ENCODE assay signal across 1 cellular context in the genomic region with DNA sequence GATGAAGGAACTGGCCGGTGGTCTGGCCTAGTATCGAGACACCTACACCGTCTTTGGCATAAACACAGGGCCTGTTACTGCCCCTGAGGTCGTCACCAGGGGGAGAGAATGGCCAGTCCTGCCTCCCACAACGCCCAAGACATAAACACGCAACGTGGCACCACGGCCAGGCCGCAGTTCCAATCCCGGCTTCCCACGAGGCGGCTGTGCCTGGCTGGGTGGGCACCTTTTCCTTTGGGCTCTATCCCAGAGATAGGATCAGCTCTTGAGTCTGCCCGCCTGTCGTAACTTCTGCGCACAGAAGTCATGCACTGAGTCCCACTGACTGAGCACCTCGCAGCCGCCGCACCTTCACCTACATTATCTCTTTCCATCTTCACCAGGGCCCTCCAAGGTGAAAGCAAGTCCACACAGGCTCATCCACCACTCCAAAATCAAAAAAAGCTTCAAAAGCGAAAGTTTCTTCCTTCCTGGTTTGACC.
TF ChIP-seq lines count a peak whose summit lies in the region.

No MANE protein-coding gene starts in this region.

TF ChIP-seq in HepG2, 621 proteins besides CTCF, POLR2A, EP300 and RAD21 (continued from another document):
- TF ChIP-seq, protein P1, sequence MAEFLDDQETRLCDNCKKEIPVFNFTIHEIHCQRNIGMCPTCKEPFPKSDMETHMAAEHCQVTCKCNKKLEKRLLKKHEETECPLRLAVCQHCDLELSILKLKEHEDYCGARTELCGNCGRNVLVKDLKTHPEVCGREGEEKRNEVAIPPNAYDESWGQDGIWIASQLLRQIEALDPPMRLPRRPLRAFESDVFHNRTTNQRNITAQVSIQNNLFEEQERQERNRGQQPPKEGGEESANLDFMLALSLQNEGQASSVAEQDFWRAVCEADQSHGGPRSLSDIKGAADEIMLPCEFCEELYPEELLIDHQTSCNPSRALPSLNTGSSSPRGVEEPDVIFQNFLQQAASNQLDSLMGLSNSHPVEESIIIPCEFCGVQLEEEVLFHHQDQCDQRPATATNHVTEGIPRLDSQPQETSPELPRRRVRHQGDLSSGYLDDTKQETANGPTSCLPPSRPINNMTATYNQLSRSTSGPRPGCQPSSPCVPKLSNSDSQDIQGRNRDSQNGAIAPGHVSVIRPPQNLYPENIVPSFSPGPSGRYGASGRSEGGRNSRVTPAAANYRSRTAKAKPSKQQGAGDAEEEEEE (CRISPR knock-in tag; IDR thresholded peaks at IDR 0.05; ENCODE audit: borderline replicate concordance): no peak
- no peak for TF ChIP-seq ZNF740 (CRISPR knock-in tag; IDR thresholded peaks at IDR 0.05)
- TF ChIP-seq NR2C2 (CRISPR knock-in tag; IDR thresholded peaks at IDR 0.05; ENCODE audit: borderline replicate concordance): no peak
- no peak for TF ChIP-seq ZNF776 (CRISPR knock-in tag; IDR thresholded peaks at IDR 0.05)
- TF ChIP-seq FOSL1 (CRISPR knock-in tag; IDR thresholded peaks at IDR 0.05; ENCODE audit: borderline replicate concordance): no peak
- TF ChIP-seq RFXANK (CRISPR knock-in tag; IDR thresholded peaks at IDR 0.05): no peak
- TF ChIP-seq, protein P2, sequence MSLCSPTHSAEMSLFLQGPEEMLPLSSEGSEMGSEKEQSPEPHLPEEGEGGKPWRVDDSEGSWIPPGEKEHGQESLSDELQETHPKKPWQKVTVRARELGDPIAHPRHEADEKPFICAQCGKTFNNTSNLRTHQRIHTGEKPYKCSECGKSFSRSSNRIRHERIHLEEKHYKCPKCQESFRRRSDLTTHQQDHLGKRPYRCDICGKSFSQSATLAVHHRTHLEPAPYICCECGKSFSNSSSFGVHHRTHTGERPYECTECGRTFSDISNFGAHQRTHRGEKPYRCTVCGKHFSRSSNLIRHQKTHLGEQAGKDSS (CRISPR knock-in tag; IDR thresholded peaks at IDR 0.05; ENCODE audit: borderline replicate concordance, low read depth): no peak
- no peak for TF ChIP-seq ZNF101 (CRISPR knock-in tag; IDR thresholded peaks at IDR 0.05; ENCODE audit: borderline replicate concordance, low read depth)
- no peak for TF ChIP-seq ZNF337 (CRISPR knock-in tag; IDR thresholded peaks at IDR 0.05; ENCODE audit: borderline replicate concordance, low read depth)
- 0 out of 2 replicates have a peak, but pooled peaks have one; percentile 30 for TF ChIP-seq UBTF (CRISPR knock-in tag; IDR thresholded peaks at IDR 0.05)
- TF ChIP-seq GMEB2 (CRISPR knock-in tag; IDR thresholded peaks at IDR 0.05; ENCODE audit: low read depth): no peak
- TF ChIP-seq, protein P3, sequence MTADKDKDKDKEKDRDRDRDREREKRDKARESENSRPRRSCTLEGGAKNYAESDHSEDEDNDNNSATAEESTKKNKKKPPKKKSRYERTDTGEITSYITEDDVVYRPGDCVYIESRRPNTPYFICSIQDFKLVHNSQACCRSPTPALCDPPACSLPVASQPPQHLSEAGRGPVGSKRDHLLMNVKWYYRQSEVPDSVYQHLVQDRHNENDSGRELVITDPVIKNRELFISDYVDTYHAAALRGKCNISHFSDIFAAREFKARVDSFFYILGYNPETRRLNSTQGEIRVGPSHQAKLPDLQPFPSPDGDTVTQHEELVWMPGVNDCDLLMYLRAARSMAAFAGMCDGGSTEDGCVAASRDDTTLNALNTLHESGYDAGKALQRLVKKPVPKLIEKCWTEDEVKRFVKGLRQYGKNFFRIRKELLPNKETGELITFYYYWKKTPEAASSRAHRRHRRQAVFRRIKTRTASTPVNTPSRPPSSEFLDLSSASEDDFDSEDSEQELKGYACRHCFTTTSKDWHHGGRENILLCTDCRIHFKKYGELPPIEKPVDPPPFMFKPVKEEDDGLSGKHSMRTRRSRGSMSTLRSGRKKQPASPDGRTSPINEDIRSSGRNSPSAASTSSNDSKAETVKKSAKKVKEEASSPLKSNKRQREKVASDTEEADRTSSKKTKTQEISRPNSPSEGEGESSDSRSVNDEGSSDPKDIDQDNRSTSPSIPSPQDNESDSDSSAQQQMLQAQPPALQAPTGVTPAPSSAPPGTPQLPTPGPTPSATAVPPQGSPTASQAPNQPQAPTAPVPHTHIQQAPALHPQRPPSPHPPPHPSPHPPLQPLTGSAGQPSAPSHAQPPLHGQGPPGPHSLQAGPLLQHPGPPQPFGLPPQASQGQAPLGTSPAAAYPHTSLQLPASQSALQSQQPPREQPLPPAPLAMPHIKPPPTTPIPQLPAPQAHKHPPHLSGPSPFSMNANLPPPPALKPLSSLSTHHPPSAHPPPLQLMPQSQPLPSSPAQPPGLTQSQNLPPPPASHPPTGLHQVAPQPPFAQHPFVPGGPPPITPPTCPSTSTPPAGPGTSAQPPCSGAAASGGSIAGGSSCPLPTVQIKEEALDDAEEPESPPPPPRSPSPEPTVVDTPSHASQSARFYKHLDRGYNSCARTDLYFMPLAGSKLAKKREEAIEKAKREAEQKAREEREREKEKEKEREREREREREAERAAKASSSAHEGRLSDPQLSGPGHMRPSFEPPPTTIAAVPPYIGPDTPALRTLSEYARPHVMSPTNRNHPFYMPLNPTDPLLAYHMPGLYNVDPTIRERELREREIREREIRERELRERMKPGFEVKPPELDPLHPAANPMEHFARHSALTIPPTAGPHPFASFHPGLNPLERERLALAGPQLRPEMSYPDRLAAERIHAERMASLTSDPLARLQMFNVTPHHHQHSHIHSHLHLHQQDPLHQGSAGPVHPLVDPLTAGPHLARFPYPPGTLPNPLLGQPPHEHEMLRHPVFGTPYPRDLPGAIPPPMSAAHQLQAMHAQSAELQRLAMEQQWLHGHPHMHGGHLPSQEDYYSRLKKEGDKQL (CRISPR knock-in tag; IDR thresholded peaks at IDR 0.05; ENCODE audit: low read depth): no peak
- no peak for TF ChIP-seq CBX1 (IDR thresholded peaks at IDR 0.05; ENCODE audit: low read depth)
- TF ChIP-seq HOXD1 (CRISPR knock-in tag; IDR thresholded peaks at IDR 0.05): no peak
